10 cellular contexts compared by ENCODE assay signal in genomic region chr22:46081831-46082210, GRCh38.
DNase-seq lines count a peak whose midpoint lies in the region; ATAC-seq, FAIRE-seq and TF ChIP-seq lines count a peak whose summit lies in the region.
"Had no signal": no experiment of that assay in that cellular context is flagged by ENCODE, and none has a peak within 500 bp of the region (broad histone marks: within the 10 kb centered on the region; RNA-seq: fewer than 3 reads in every experiment).

No MANE protein-coding gene starts in this region.

- no peak overlapping the region for H2BK15ac ChIP-seq in H1 (ENCODE audit: low read length)

- H3K27ac ChIP-seq in H1 (ENCODE audit: low read depth, low read length) (no peak overlapping the region), mucosa of rectum (ENCODE audit: low read depth in 2 of 2, low read length in 2 of 2) (peak overlapping the region; percentile 86 to 89), upper lobe of right lung (peak overlapping the region; percentile 98), MM.1S (ENCODE audit: low read length) (no peak overlapping the region)

- H3K4me3 Mint-ChIP-seq in activated T-helper 1 cell treated with anti-CD3 and anti-CD28 coated beads, Interleukin-12 subunit alpha, Interleukin-12 subunit beta, Interleukin-2, Interleukin-4 antibody, amounts not matched to agents 30 ng/mL and 10 ng/mL and 1 ng/mL, durations not matched to agents 14 hours and 24 hours and 36 hours: no peak overlapping the region

- no peaks in the 10 kb centered on the region for H3K23me2 ChIP-seq in H1 (ENCODE audit: low read depth, low read length)

- H3K27ac Mint-ChIP-seq in activated T-helper 1 cell treated with anti-CD3 and anti-CD28 coated beads, Interleukin-12 subunit alpha, Interleukin-12 subunit beta, Interleukin-2, Interleukin-4 antibody, amounts not matched to agents 30 ng/mL and 10 ng/mL and 1 ng/mL, durations not matched to agents 14 hours and 24 hours and 36 hours: no peak overlapping the region

- peaks cover 11% of the 10 kb centered on the region for H3K79me1 ChIP-seq in H1 (ENCODE audit: low read depth, low read length)

- no peak overlapping the region for H3K56ac ChIP-seq in H1 (replicated peaks; ENCODE audit: insufficient read length, low read depth, low read length)

- H3K9me2 ChIP-seq in MM.1S (replicated peaks; ENCODE audit: insufficient read depth, low read length): no peaks in the 10 kb centered on the region

- no peak for TF ChIP-seq EP300 in H1 (IDR thresholded peaks at IDR 0.05; ENCODE audit: borderline replicate concordance in 1 of 2, low read depth in 2 of 2, low read length in 2 of 2)

- H3K4me1 ChIP-seq in H1 (replicated peaks in 1 of 4; ENCODE audit: control insufficient read depth in 3 of 4, insufficient read depth in 4 of 4, low read length in 3 of 4): peaks cover 0 to 31% (median 19%) of the 10 kb centered on the region in 4 experiments; a peak in 6 of 7 replicates
- H3K4me1 ChIP-seq in mucosa of rectum (ENCODE audit: control insufficient read depth in 2 of 2, insufficient read depth in 2 of 2, low read length in 2 of 2): peaks cover 56 to 58% of the 10 kb centered on the region in 2 donors
- H3K4me1 ChIP-seq in upper lobe of right lung: peaks cover 71% of the 10 kb centered on the region
- no peaks in the 10 kb centered on the region for H3K4me1 ChIP-seq in MM.1S (ENCODE audit: low read length)

- H3K4me3 ChIP-seq in H1 (ENCODE audit: extremely low read depth in 1 of 4, insufficient read depth in 2 of 4, low read depth in 3 of 4, low read length in 4 of 4): no peak overlapping the region
- peak overlapping the region in 1 of 2 donors; percentile 48 for H3K4me3 ChIP-seq in mucosa of rectum (ENCODE audit: low read length in 2 of 2)
- peak overlapping the region; percentile 89 for H3K4me3 ChIP-seq in upper lobe of right lung
- H3K4me3 ChIP-seq in MM.1S (ENCODE audit: low read length): no peak overlapping the region

- H2BK20ac ChIP-seq in H1 (ENCODE audit: low read length): no peak overlapping the region

- CTCF ChIA-PET in H1 (lab: Charles Lee; ENCODE audit: partially characterized antibody): interaction anchor here (1.1 to 1.3 kb wide), 3 partner anchors 36 to 87 kb away, joined by 4 to 5 read pairs (median 4); no protein-coding TSS in a partner anchor

- H2BK12ac ChIP-seq in H1 (ENCODE audit: low read depth, low read length): no peak overlapping the region; the same call in 1 of the 2 replicates

- no peak for ATAC-seq in upper lobe of right lung

- no peak overlapping the region for H3K14ac ChIP-seq in H1 (ENCODE audit: insufficient read length)

- TF ChIP-seq CTCF in H1 (IDR thresholded peaks at IDR 0.05; ENCODE audit: control extremely low read depth in 1 of 3, insufficient read depth in 1 of 3, low read depth in 1 of 3, low read length in 3 of 3) (no peak), upper lobe of right lung (IDR thresholded peaks at IDR 0.05) (no peak), MM.1S (IDR thresholded peaks at IDR 0.05; ENCODE audit: low read length) (no peak)

- no peak overlapping the region for H2BK5ac ChIP-seq in H1 (ENCODE audit: low read depth, low read length)

- no peak overlapping the region for H3K18ac ChIP-seq in H1 (ENCODE audit: extremely low read depth, low read length)

- H2BK120ac ChIP-seq in H1 (replicated peaks; ENCODE audit: low read depth, low read length): no peak overlapping the region

- DNase-seq in NCI-H1105 treated with DMSO at 0.1 percent for 48 hours (lab: John Stamatoyannopoulos, UW) (peak; percentile 37), NCI-H1105 (lab: John Stamatoyannopoulos, UW) (no peak), H1 (ENCODE audit: low read depth in 1 of 2, low spot score in 2 of 2) (no peak), upper lobe of right lung (peak; percentile 42), NCI-H1048 (lab: John Stamatoyannopoulos, UW) (no peak), MM.1S (no peak)
- no peak for DNase-seq in activated T-helper 1 cell treated with anti-CD3 and anti-CD28 coated beads, Interleukin-12 subunit alpha, Interleukin-12 subunit beta, Interleukin-2, Interleukin-4 antibody, amounts not matched to agents 30 ng/mL and 10 ng/mL and 1 ng/mL, durations not matched to agents 14 hours and 24 hours and 36 hours (ENCODE audit: low spot score)
- DNase-seq: NCI-H345 had no signal

- H4K5ac ChIP-seq in H1 (ENCODE audit: insufficient read length, low read depth, low read length): no peak overlapping the region

- H3K9me3 Mint-ChIP-seq in activated T-helper 1 cell treated with anti-CD3 and anti-CD28 coated beads, Interleukin-12 subunit alpha, Interleukin-12 subunit beta, Interleukin-2, Interleukin-4 antibody, amounts not matched to agents 30 ng/mL and 10 ng/mL and 1 ng/mL, durations not matched to agents 14 hours and 24 hours and 36 hours: no peaks in the 10 kb centered on the region

- WGBS in H1 (ENCODE audit: extremely low coverage in 1 of 2, insufficient coverage in 1 of 2, insufficient read length in 1 of 2, insufficient replicate concordance in 2 of 2, low coverage in 1 of 2, low lambda C conversion rate in 2 of 2, missing lambda C conversion rate in 1 of 2), 2 experiments: 87% methylated on average over 18 of the region's 18 CpGs; no CpG with 5 or more reads in 1 of the 2 experiments

- H3K36me3 Mint-ChIP-seq in activated T-helper 1 cell treated with anti-CD3 and anti-CD28 coated beads, Interleukin-12 subunit alpha, Interleukin-12 subunit beta, Interleukin-2, Interleukin-4 antibody, amounts not matched to agents 30 ng/mL and 10 ng/mL and 1 ng/mL, durations not matched to agents 14 hours and 24 hours and 36 hours (ENCODE audit: low read depth): no peaks in the 10 kb centered on the region

- H3K9me3 ChIP-seq in H1 (ENCODE audit: insufficient read depth in 2 of 2, low read depth in 1 of 2, low read length in 1 of 2) (no peaks in the 10 kb centered on the region), mucosa of rectum (ENCODE audit: control insufficient read depth in 2 of 2, low read length in 2 of 2) (no peaks in the 10 kb centered on the region), upper lobe of right lung (no peaks in the 10 kb centered on the region), MM.1S (replicated peaks; ENCODE audit: insufficient read depth, low read length) (no peaks in the 10 kb centered on the region)

- H3K4me1 Mint-ChIP-seq in activated T-helper 1 cell treated with anti-CD3 and anti-CD28 coated beads, Interleukin-12 subunit alpha, Interleukin-12 subunit beta, Interleukin-2, Interleukin-4 antibody, amounts not matched to agents 30 ng/mL and 10 ng/mL and 1 ng/mL, durations not matched to agents 14 hours and 24 hours and 36 hours (ENCODE audit: low read depth): no peaks in the 10 kb centered on the region

- peaks cover 0 to 57% of the 10 kb centered on the region in 2 experiments; a peak in 2 of 4 replicates for H3K79me2 ChIP-seq in H1 (ENCODE audit: control insufficient read depth in 1 of 2, insufficient read depth in 2 of 2, low read length in 2 of 2)
- H3K79me2 ChIP-seq in MM.1S (ENCODE audit: low read length): peaks cover 8% of the 10 kb centered on the region

- POLR2A ChIA-PET in H1 (lab: Charles Lee; ENCODE audit: partially characterized antibody): interaction anchor here (0.6 kb wide), 1 partner anchor 236 kb away, joined by 3 read pairs; no protein-coding TSS in a partner anchor

- H4K20me1 ChIP-seq in H1 (replicated peaks in 1 of 2; ENCODE audit: control insufficient read depth in 1 of 2, insufficient read depth in 2 of 2, low read length in 2 of 2) (peaks cover 0 to 4% of the 10 kb centered on the region in 2 experiments), MM.1S (ENCODE audit: insufficient read depth, low read length) (no peaks in the 10 kb centered on the region)

- no peak overlapping the region for H3K9ac ChIP-seq in H1 (replicated peaks in 1 of 4; ENCODE audit: extremely low read depth in 1 of 4, low read depth in 3 of 4, low read length in 3 of 4)
- H3K9ac ChIP-seq in mucosa of rectum (ENCODE audit: low read depth in 1 of 2, low read length in 2 of 2): peak overlapping the region; percentile 52 to 67
- H3K9ac ChIP-seq in MM.1S (ENCODE audit: low read length): no peak overlapping the region

- no peak for FAIRE-seq in H1 (lab: Jason Lieb, UNC)
- FAIRE-seq: frontal cortex had no signal

- H3K27me3 Mint-ChIP-seq in activated T-helper 1 cell treated with anti-CD3 and anti-CD28 coated beads, Interleukin-12 subunit alpha, Interleukin-12 subunit beta, Interleukin-2, Interleukin-4 antibody, amounts not matched to agents 30 ng/mL and 10 ng/mL and 1 ng/mL, durations not matched to agents 14 hours and 24 hours and 36 hours (ENCODE audit: insufficient read depth): no peaks in the 10 kb centered on the region

- H3F3A ChIP-seq in MM.1S (ENCODE audit: insufficient read depth, low read length): no peaks in the 10 kb centered on the region

- H3K4ac ChIP-seq in H1 (replicated peaks; ENCODE audit: insufficient read length, low read depth, low read length): no peak overlapping the region

- intact Hi-C loops in upper lobe of right lung (cut with DNase I): no loop called here
- intact Hi-C loops in activated T-helper 1 cell treated with anti-CD3 and anti-CD28 coated beads, Interleukin-12 subunit alpha, Interleukin-12 subunit beta, Interleukin-2, Interleukin-4 antibody, amounts not matched to agents 30 ng/mL and 10 ng/mL and 1 ng/mL, durations not matched to agents 14 hours and 24 hours and 36 hours (cut with micrococcal nuclease): no loop called here

- no peaks in the 10 kb centered on the region for H3K27me3 ChIP-seq in H1 (replicated peaks in 1 of 4; ENCODE audit: control insufficient read depth in 3 of 4, extremely low read depth in 1 of 4, insufficient read depth in 3 of 4, low read length in 3 of 4)
- H3K27me3 ChIP-seq in mucosa of rectum (ENCODE audit: control insufficient read depth in 2 of 2, insufficient read depth in 2 of 2, low read length in 2 of 2): no peaks in the 10 kb centered on the region
- H3K27me3 ChIP-seq in upper lobe of right lung: no peaks in the 10 kb centered on the region
- H3K27me3 ChIP-seq in MM.1S (replicated peaks; ENCODE audit: insufficient read depth, low read length): no peaks in the 10 kb centered on the region

- H2AFZ ChIP-seq in H1 (ENCODE audit: low read length) (no peak overlapping the region), MM.1S (ENCODE audit: low read length) (no peak overlapping the region)

- no peak overlapping the region for H3K4me2 ChIP-seq in H1 (ENCODE audit: insufficient read depth in 1 of 2, low read depth in 2 of 2, low read length in 2 of 2)
- no peak overlapping the region for H3K4me2 ChIP-seq in MM.1S (ENCODE audit: low read depth, low read length)

- H4K8ac ChIP-seq in H1 (ENCODE audit: extremely low read depth, insufficient read depth, low read length): peak overlapping the region; percentile 81

- no peak overlapping the region for H3K23ac ChIP-seq in H1 (ENCODE audit: insufficient read length)

- TF ChIP-seq POLR2A in H1 (IDR thresholded peaks at IDR 0.05; ENCODE audit: control extremely low read depth in 1 of 2, low read depth in 2 of 2, low read length in 2 of 2): no peak

- H3K36me3 ChIP-seq in H1 (ENCODE audit: control insufficient read depth in 2 of 4, insufficient read depth in 4 of 4, low read length in 3 of 4): no peaks in the 10 kb centered on the region
- peaks cover 0 to 2% of the 10 kb centered on the region in 2 donors for H3K36me3 ChIP-seq in mucosa of rectum (ENCODE audit: control insufficient read depth in 2 of 2, insufficient read depth in 2 of 2, low read length in 2 of 2)
- peaks cover 24% of the 10 kb centered on the region for H3K36me3 ChIP-seq in upper lobe of right lung
- no peaks in the 10 kb centered on the region for H3K36me3 ChIP-seq in MM.1S (replicated peaks; ENCODE audit: insufficient read depth, low read length)

- no peak overlapping the region for H4K91ac ChIP-seq in H1 (replicated peaks; ENCODE audit: insufficient read length, low read length)

- no peak overlapping the region for H2AK5ac ChIP-seq in H1 (ENCODE audit: low read depth, low read length)

- no peak for TF ChIP-seq RAD21 in H1 (IDR thresholded peaks at IDR 0.05 in 1 of 2, conservative IDR thresholded peaks at IDR 0.05 in 1 of 2; ENCODE audit: low read depth in 2 of 2, low read length in 2 of 2)

Comparison
In these comparisons a context has a peak if more than half of its experiments do, and no peak if none do; other contexts are left out.
1. DNase-seq: peak in NCI-H1105 treated with DMSO at 0.1 percent for 48 hours (single experiment) and upper lobe of right lung (single experiment); none in NCI-H1105 (single experiment), H1 (0 of 2), activated T-helper 1 cell treated with anti-CD3 and anti-CD28 coated beads, Interleukin-12 subunit alpha, Interleukin-12 subunit beta, Interleukin-2, Interleukin-4 antibody, amounts not matched to agents 30 ng/mL and 10 ng/mL and 1 ng/mL, durations not matched to agents 14 hours and 24 hours and 36 hours (single experiment), NCI-H1048 (single experiment) and MM.1S (single experiment).
2. H3K27ac ChIP-seq: peak in mucosa of rectum (2 of 2) and upper lobe of right lung (single experiment); none in H1 (single experiment) and MM.1S (single experiment).
3. H3K9ac ChIP-seq: peak in mucosa of rectum (2 of 2); none in H1 (0 of 4) and MM.1S (single experiment).